ENCODE assay signal across 7 cellular contexts in genomic region chr1:201016943-201017827, GRCh38. TPM values are rescaled to one million over a fixed set of nuclear protein-coding genes. Genes with fewer than 3 reads are reported as not detected.
A peak's percentile ranks its signal among the peaks of the same experiment; 100 is the strongest.
DNase-seq lines count a peak whose midpoint lies in the region; ATAC-seq and TF ChIP-seq lines count a peak whose summit lies in the region.

No MANE protein-coding gene starts in this region.

- intact Hi-C loops in aorta (cut with DNase I), result no loop called here

- H3K4me1 ChIP-seq in aorta (ENCODE audit: control insufficient read depth in 1 of 2, insufficient read depth in 2 of 2, low read length in 2 of 2), result no peaks in the 10 kb centered on the region

- peak overlapping the region; percentile 77 for H3K4me3 Mint-ChIP-seq in activated naive CD8-positive, alpha-beta T cell treated with anti-CD3 and anti-CD28 coated beads, Interleukin-2, amount 10 ng/mL, durations not matched to agents 7 days and 5 days
- H3K4me3 Mint-ChIP-seq in osteocyte (ENCODE audit: unreplicated experiment), result no peak overlapping the region

- peaks cover 32% of the 10 kb centered on the region for H3K36me3 Mint-ChIP-seq in activated naive CD8-positive, alpha-beta T cell treated with anti-CD3 and anti-CD28 coated beads, Interleukin-2, amount 10 ng/mL, durations not matched to agents 7 days and 5 days
- H3K36me3 Mint-ChIP-seq in osteocyte (ENCODE audit: unreplicated experiment), result no peaks in the 10 kb centered on the region

- POLR2A ChIA-PET in activated naive CD8-positive, alpha-beta T cell treated with anti-CD3 and anti-CD28 coated beads, Interleukin-2, amount 10 ng/mL, durations not matched to agents 7 days and 5 days (lab: Charles Lee), result interaction anchor here (1.0 to 1.5 kb wide), 2 partner anchors 8 to 9 kb away, joined by 4 to 5 read pairs; no protein-coding TSS in a partner anchor

- peaks cover 77% of the 10 kb centered on the region for H3K4me1 Mint-ChIP-seq in activated naive CD8-positive, alpha-beta T cell treated with anti-CD3 and anti-CD28 coated beads, Interleukin-2, amount 10 ng/mL, durations not matched to agents 7 days and 5 days
- peaks cover 34% of the 10 kb centered on the region for H3K4me1 Mint-ChIP-seq in osteocyte (ENCODE audit: unreplicated experiment)

- H3K27me3 ChIP-seq in aorta (ENCODE audit: control insufficient read depth in 1 of 2, insufficient read depth in 2 of 2, low read length in 1 of 2), result no peaks in the 10 kb centered on the region

- peak overlapping the region; percentile 100 for H3K27ac Mint-ChIP-seq in activated naive CD8-positive, alpha-beta T cell treated with anti-CD3 and anti-CD28 coated beads, Interleukin-2, amount 10 ng/mL, durations not matched to agents 7 days and 5 days
- peak overlapping the region; percentile 18 for H3K27ac Mint-ChIP-seq in osteocyte (ENCODE audit: unreplicated experiment)

- H3K9me3 Mint-ChIP-seq in activated naive CD8-positive, alpha-beta T cell treated with anti-CD3 and anti-CD28 coated beads, Interleukin-2, amount 10 ng/mL, durations not matched to agents 7 days and 5 days, result no peaks in the 10 kb centered on the region
- H3K9me3 Mint-ChIP-seq in osteocyte (ENCODE audit: unreplicated experiment), result no peaks in the 10 kb centered on the region

- WGBS in aorta, 2 donors, result 62 to 68% methylated on average over 9 of the region's 9 CpGs

- H3K9me3 ChIP-seq in aorta (ENCODE audit: control insufficient read depth, low read length), result no peaks in the 10 kb centered on the region

- H3K27me3 Mint-ChIP-seq in activated naive CD8-positive, alpha-beta T cell treated with anti-CD3 and anti-CD28 coated beads, Interleukin-2, amount 10 ng/mL, durations not matched to agents 7 days and 5 days, result no peaks in the 10 kb centered on the region
- H3K27me3 Mint-ChIP-seq in osteocyte (ENCODE audit: unreplicated experiment), result peaks cover 2% of the 10 kb centered on the region

- H3K4me3 ChIP-seq in aorta (ENCODE audit: low read length in 2 of 2), result no peak overlapping the region

- no peak overlapping the region for H3K27ac ChIP-seq in aorta (ENCODE audit: low read depth in 1 of 2, low read length in 2 of 2)

- DNase-seq in activated naive CD8-positive, alpha-beta T cell treated with anti-CD3 and anti-CD28 coated beads, Interleukin-2, amount 10 ng/mL, durations not matched to agents 7 days and 5 days, result no peak
- DNase-seq in osteocyte (ENCODE audit: extremely low spot score, unreplicated experiment), result no peak
- no peak for DNase-seq in foreskin melanocyte
- no peak for DNase-seq in aorta

- H3K36me3 ChIP-seq in aorta (ENCODE audit: control insufficient read depth in 1 of 2, insufficient read depth in 2 of 2, low read length in 1 of 2), result no peaks in the 10 kb centered on the region

- ATAC-seq in GM18868 (IDR thresholded peaks at IDR 0.05; ENCODE audit: unreplicated experiment) (peak; percentile 48), HG03196 (IDR thresholded peaks at IDR 0.05; ENCODE audit: unreplicated experiment) (peak; percentile 36), aorta (ENCODE audit: low FRiP score) (no peak), GM18873 (IDR thresholded peaks at IDR 0.05; ENCODE audit: low FRiP score, unreplicated experiment) (no peak)
- no peak for ATAC-seq in activated naive CD8-positive, alpha-beta T cell treated with anti-CD3 and anti-CD28 coated beads, Interleukin-2, amount 10 ng/mL, durations not matched to agents 7 days and 5 days (ENCODE audit: low read depth)

- TF ChIP-seq CTCF in osteocyte (IDR thresholded peaks at IDR 0.05), result no peak

RNA-seq across cellular contexts. Expression of gene KIF21B, which starts 6.3 kb away (rescaled TPM):
- 100 to 1,000 TPM; 143 TPM for total RNA-seq in activated naive CD8-positive, alpha-beta T cell treated with anti-CD3 and anti-CD28 coated beads, Interleukin-2, amount 10 ng/mL, durations not matched to agents 7 days and 5 days
- 0.63 and 0.97 TPM in 2 replicates for total RNA-seq in osteocyte
- total RNA-seq in aorta, result 1 to 10 TPM; 4.0 to 4.6 TPM
- polyA plus RNA-seq in aorta, result under 1 TPM; 0.31 to 0.63 TPM

Comparison
In these comparisons a context has a peak if more than half of its experiments do, and no peak if none do; other contexts are left out.
1. ATAC-seq: peak in GM18868 (single experiment) and HG03196 (single experiment); none in activated naive CD8-positive, alpha-beta T cell treated with anti-CD3 and anti-CD28 coated beads, Interleukin-2, amount 10 ng/mL, durations not matched to agents 7 days and 5 days (single experiment), aorta (single experiment) and GM18873 (single experiment).
2. RNA of gene KIF21B, which starts 6.3 kb away (total RNA-seq): 143 TPM in activated naive CD8-positive, alpha-beta T cell treated with anti-CD3 and anti-CD28 coated beads, Interleukin-2, amount 10 ng/mL, durations not matched to agents 7 days and 5 days; 4.0 to 4.6 TPM in aorta and 0.63 to 0.97 TPM in osteocyte; every median in the first group is over 10 times any median in the second.